In genomic region chr6:15341311-15341710, GRCh38 we compare ENCODE assay signal across 12 cellular contexts.
DNase-seq lines count a peak whose midpoint lies in the region; ATAC-seq and TF ChIP-seq lines count a peak whose summit lies in the region.
"Had no signal": no experiment of that assay in that cellular context is flagged by ENCODE, and none has a peak within 500 bp of the region (broad histone marks: within the 10 kb centered on the region; RNA-seq: fewer than 3 reads in every experiment).

No MANE protein-coding gene starts in this region.

- peak; percentile 77 for ATAC-seq in HCT116
- ATAC-seq in activated CD8-positive, alpha-beta T cell treated with anti-CD3 and anti-CD28 coated beads for 36 hours = peak; percentile 62
- no peak for ATAC-seq in HG02588 (IDR thresholded peaks at IDR 0.05; ENCODE audit: unreplicated experiment)
- no peak for ATAC-seq in HG03432 (IDR thresholded peaks at IDR 0.05; ENCODE audit: unreplicated experiment)
- no peak for ATAC-seq in HG03095 (IDR thresholded peaks at IDR 0.05; ENCODE audit: unreplicated experiment)
- ATAC-seq: mucosa of descending colon had no signal

- intact Hi-C loops in HCT116 (cut with micrococcal nuclease) = no loop called here
- intact Hi-C loops in activated CD8-positive, alpha-beta T cell treated with anti-CD3 and anti-CD28 coated beads for 36 hours (cut with micrococcal nuclease) = no loop called here

- no peaks in the 10 kb centered on the region for H3K27me3 ChIP-seq in CD8-positive, alpha-beta memory T cell (ENCODE audit: insufficient read depth, low read length, poor library complexity, severe bottlenecking)
- H3K27me3 ChIP-seq in HCT116 (ENCODE audit: insufficient read depth, low read length) = no peaks in the 10 kb centered on the region

- H3K9me2 ChIP-seq in HCT116 (ENCODE audit: insufficient read depth) = no peaks in the 10 kb centered on the region; the same call in 1 of the 2 replicates

- no peaks in the 10 kb centered on the region for H3K9me3 ChIP-seq in CD8-positive, alpha-beta memory T cell (ENCODE audit: low read length)
- H3K9me3 ChIP-seq in HCT116 (ENCODE audit: control insufficient read depth in 1 of 2, insufficient read depth in 1 of 2, low read depth in 1 of 2, low read length in 2 of 2) = no peaks in the 10 kb centered on the region
- H3K9me3 ChIP-seq: mucosa of descending colon had no signal

- RAD21 ChIA-PET in HCT116 (lab: Charles Lee; ENCODE audit: low non-redundant PET in 1 of 2, low total read pairs in 2 of 2, uncharacterized antibody in 2 of 2, unreplicated experiment in 2 of 2) = interaction anchor here in 1 of 2 experiments (0.5 kb wide), 1 partner anchor 979 kb away, joined by 3 read pairs; no protein-coding TSS in a partner anchor

- no peaks in the 10 kb centered on the region for H3K9me3 Mint-ChIP-seq in CD8-positive, alpha-beta memory T cell
- no peaks in the 10 kb centered on the region for H3K9me3 Mint-ChIP-seq in activated CD8-positive, alpha-beta T cell treated with anti-CD3 and anti-CD28 coated beads for 36 hours

- no TSS peak for BruUV-seq in HCT116 (replicated peaks; lab: Mats Ljungman, UMichigan)

- H4K20me1 ChIP-seq in HCT116 (ENCODE audit: insufficient read depth) = 0 out of 2 replicates have a peak, but pooled peaks cover 6% of the 10 kb centered on the region

- DNase-seq in CD8-positive, alpha-beta memory T cell = no peak
- peak; percentile 8 for DNase-seq in HCT116 (ENCODE audit: low read depth, low spot score)
- peak; percentile 40 for DNase-seq in activated CD8-positive, alpha-beta T cell treated with anti-CD3 and anti-CD28 coated beads for 36 hours
- peak; percentile 47 for DNase-seq in mucosa of gallbladder (ENCODE audit: low spot score)
- DNase-seq: activated CD4-positive, alpha-beta T cell treated with anti-CD3 and anti-CD28 coated beads for 1 hour; anterior cingulate cortex; DMS79; mucosa of descending colon; NCI-H2029 treated with DMSO at 0.1 percent for 48 hours had no signal

- H3K4me2 ChIP-seq in HCT116 (ENCODE audit: low read length) = peak overlapping the region; percentile 29

- no peak overlapping the region for H3K9ac ChIP-seq in HCT116 (ENCODE audit: low read length)

- peaks cover 62% of the 10 kb centered on the region for H3K4me1 ChIP-seq in CD8-positive, alpha-beta memory T cell (ENCODE audit: insufficient read depth, low read length)
- H3K4me1 ChIP-seq in HCT116 (ENCODE audit: control insufficient read depth in 1 of 2, insufficient read depth in 2 of 2, low read length in 2 of 2) = peaks cover 5 to 16% of the 10 kb centered on the region in 2 experiments

- no peak overlapping the region for H2AFZ ChIP-seq in HCT116 (ENCODE audit: low read depth, low read length, poor library complexity, severe bottlenecking)

- H3K4me3 Mint-ChIP-seq in CD8-positive, alpha-beta memory T cell = peak overlapping the region in 5 of 7 donors; percentile 23 to 64 (median 57)
- H3K4me3 Mint-ChIP-seq in activated CD8-positive, alpha-beta T cell treated with anti-CD3 and anti-CD28 coated beads for 36 hours = peak overlapping the region; percentile 66

- POLR2A ChIA-PET in CD8-positive, alpha-beta memory T cell (lab: Charles Lee) = no interaction called here
- POLR2A ChIA-PET in HCT116 (lab: Charles Lee) = no interaction called here
- POLR2A ChIA-PET in activated CD8-positive, alpha-beta T cell treated with anti-CD3 and anti-CD28 coated beads for 36 hours (lab: Charles Lee) = interaction anchor here (1.7 to 2.4 kb wide), 2 partner anchors 9 to 92 kb away, joined by 5 to 8 read pairs; no protein-coding TSS in a partner anchor

- TF ChIP-seq POLR2A in HCT116 (IDR thresholded peaks at IDR 0.05; ENCODE audit: borderline replicate concordance, extremely low read depth, insufficient read depth, insufficient read length) = no peak

- peak overlapping the region in 6 of 8 donors; percentile 11 to 85 (median 66) for H3K27ac Mint-ChIP-seq in CD8-positive, alpha-beta memory T cell
- peak overlapping the region; percentile 86 for H3K27ac Mint-ChIP-seq in activated CD8-positive, alpha-beta T cell treated with anti-CD3 and anti-CD28 coated beads for 36 hours

- peaks cover 61% of the 10 kb centered on the region for H3K79me2 ChIP-seq in HCT116 (ENCODE audit: insufficient read depth, low read length)

- no peak for TF ChIP-seq RAD21 in HCT116 (IDR thresholded peaks at IDR 0.05; ENCODE audit: low read depth)

- peaks cover 74 to 90% (median 86%) of the 10 kb centered on the region in 3 donors for H3K4me1 Mint-ChIP-seq in CD8-positive, alpha-beta memory T cell
- peaks cover 77% of the 10 kb centered on the region for H3K4me1 Mint-ChIP-seq in activated CD8-positive, alpha-beta T cell treated with anti-CD3 and anti-CD28 coated beads for 36 hours (ENCODE audit: low read depth)

- no peak for TF ChIP-seq CTCF in HCT116 (IDR thresholded peaks at IDR 0.05 in 2 of 3, conservative IDR thresholded peaks at IDR 0.05 in 1 of 3; ENCODE audit: borderline replicate concordance in 1 of 3, insufficient read depth in 1 of 3, low read depth in 2 of 3, low read length in 2 of 3)
- TF ChIP-seq CTCF in activated CD8-positive, alpha-beta T cell treated with anti-CD3 and anti-CD28 coated beads for 36 hours (IDR thresholded peaks at IDR 0.05) = no peak

- CTCF ChIA-PET in CD8-positive, alpha-beta memory T cell (lab: Charles Lee) = no interaction called here
- CTCF ChIA-PET in HCT116 (lab: Charles Lee) = no interaction called here
- CTCF ChIA-PET in activated CD8-positive, alpha-beta T cell treated with anti-CD3 and anti-CD28 coated beads for 36 hours (lab: Charles Lee) = no interaction called here

- no peak overlapping the region for H3K4me3 ChIP-seq in CD8-positive, alpha-beta memory T cell (ENCODE audit: low read length)
- H3K4me3 ChIP-seq in HCT116 (replicated peaks in 1 of 2; ENCODE audit: low read depth in 1 of 2, low read length in 2 of 2) = no peak overlapping the region
- H3K4me3 ChIP-seq: mucosa of descending colon had no signal

- H3K36me3 ChIP-seq in CD8-positive, alpha-beta memory T cell (ENCODE audit: insufficient read depth, low read length) = no peaks in the 10 kb centered on the region
- no peaks in the 10 kb centered on the region for H3K36me3 ChIP-seq in HCT116 (ENCODE audit: control insufficient read depth in 1 of 2, insufficient read depth in 2 of 2, low read length in 2 of 2)

- H3K27ac ChIP-seq in CD8-positive, alpha-beta memory T cell (ENCODE audit: low read depth, low read length) = no peak overlapping the region
- H3K27ac ChIP-seq in HCT116 (ENCODE audit: low read depth, low read length) = no peak overlapping the region

- H3K27me3 Mint-ChIP-seq in CD8-positive, alpha-beta memory T cell = no peaks in the 10 kb centered on the region
- no peaks in the 10 kb centered on the region for H3K27me3 Mint-ChIP-seq in activated CD8-positive, alpha-beta T cell treated with anti-CD3 and anti-CD28 coated beads for 36 hours

- no peaks in the 10 kb centered on the region for H3K36me3 Mint-ChIP-seq in CD8-positive, alpha-beta memory T cell
- peaks cover 8% of the 10 kb centered on the region for H3K36me3 Mint-ChIP-seq in activated CD8-positive, alpha-beta T cell treated with anti-CD3 and anti-CD28 coated beads for 36 hours (ENCODE audit: low read depth)

TF ChIP-seq in HCT116, 20 proteins besides CTCF, POLR2A, EP300 and RAD21:
- TF ChIP-seq EZH2 (IDR thresholded peaks at IDR 0.05) (no peak), YY1 (IDR thresholded peaks at IDR 0.05; ENCODE audit: extremely low read depth, insufficient replicate concordance, low read depth, low read length) (no peak), EGR1 (IDR thresholded peaks at IDR 0.05; ENCODE audit: low read depth) (no peak), TCF7L2 (IDR thresholded peaks at IDR 0.05; ENCODE audit: borderline replicate concordance, extremely low read depth, insufficient read depth, insufficient read length) (no peak), SRF (IDR thresholded peaks at IDR 0.05; ENCODE audit: low read depth) (no peak), SP1 (IDR thresholded peaks at IDR 0.05; ENCODE audit: low read depth) (no peak), EZH2phosphoT487 (IDR thresholded peaks at IDR 0.05; ENCODE audit: borderline replicate concordance) (no peak), CEBPB (IDR thresholded peaks at IDR 0.05; ENCODE audit: low read depth) (no peak), SIN3A (IDR thresholded peaks at IDR 0.05; ENCODE audit: low read depth) (no peak), ZNF274 (IDR thresholded peaks at IDR 0.05; ENCODE audit: low read depth, low read length) (no peak), MAX (IDR thresholded peaks at IDR 0.05) (no peak), ATF3 (IDR thresholded peaks at IDR 0.05) (no peak)
- TF ChIP-seq, protein P1, sequence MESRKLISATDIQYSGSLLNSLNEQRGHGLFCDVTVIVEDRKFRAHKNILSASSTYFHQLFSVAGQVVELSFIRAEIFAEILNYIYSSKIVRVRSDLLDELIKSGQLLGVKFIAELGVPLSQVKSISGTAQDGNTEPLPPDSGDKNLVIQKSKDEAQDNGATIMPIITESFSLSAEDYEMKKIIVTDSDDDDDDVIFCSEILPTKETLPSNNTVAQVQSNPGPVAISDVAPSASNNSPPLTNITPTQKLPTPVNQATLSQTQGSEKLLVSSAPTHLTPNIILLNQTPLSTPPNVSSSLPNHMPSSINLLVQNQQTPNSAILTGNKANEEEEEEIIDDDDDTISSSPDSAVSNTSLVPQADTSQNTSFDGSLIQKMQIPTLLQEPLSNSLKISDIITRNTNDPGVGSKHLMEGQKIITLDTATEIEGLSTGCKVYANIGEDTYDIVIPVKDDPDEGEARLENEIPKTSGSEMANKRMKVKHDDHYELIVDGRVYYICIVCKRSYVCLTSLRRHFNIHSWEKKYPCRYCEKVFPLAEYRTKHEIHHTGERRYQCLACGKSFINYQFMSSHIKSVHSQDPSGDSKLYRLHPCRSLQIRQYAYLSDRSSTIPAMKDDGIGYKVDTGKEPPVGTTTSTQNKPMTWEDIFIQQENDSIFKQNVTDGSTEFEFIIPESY (IDR thresholded peaks at IDR 0.05; ENCODE audit: extremely low read depth, insufficient replicate concordance, low read length) = no peak

Comparison
In these comparisons a context has a peak if more than half of its experiments do, and no peak if none do; other contexts are left out.
1. DNase-seq: peak in HCT116 (single experiment), activated CD8-positive, alpha-beta T cell treated with anti-CD3 and anti-CD28 coated beads for 36 hours (single experiment) and mucosa of gallbladder (single experiment); none in CD8-positive, alpha-beta memory T cell (0 of 5).
2. ATAC-seq: peak in HCT116 (single experiment) and activated CD8-positive, alpha-beta T cell treated with anti-CD3 and anti-CD28 coated beads for 36 hours (single experiment); none in HG02588 (single experiment), HG03432 (single experiment) and HG03095 (single experiment).